ENCODE assay signal across 1 cellular context in genomic region chr11:2122222-2122906, GRCh38.
TF ChIP-seq lines count a peak whose summit lies in the region.

No MANE protein-coding gene starts in this region.

TF ChIP-seq in HepG2, 621 proteins besides CTCF, POLR2A, EP300 and RAD21 (continued from another document):
- TF ChIP-seq, protein P1, sequence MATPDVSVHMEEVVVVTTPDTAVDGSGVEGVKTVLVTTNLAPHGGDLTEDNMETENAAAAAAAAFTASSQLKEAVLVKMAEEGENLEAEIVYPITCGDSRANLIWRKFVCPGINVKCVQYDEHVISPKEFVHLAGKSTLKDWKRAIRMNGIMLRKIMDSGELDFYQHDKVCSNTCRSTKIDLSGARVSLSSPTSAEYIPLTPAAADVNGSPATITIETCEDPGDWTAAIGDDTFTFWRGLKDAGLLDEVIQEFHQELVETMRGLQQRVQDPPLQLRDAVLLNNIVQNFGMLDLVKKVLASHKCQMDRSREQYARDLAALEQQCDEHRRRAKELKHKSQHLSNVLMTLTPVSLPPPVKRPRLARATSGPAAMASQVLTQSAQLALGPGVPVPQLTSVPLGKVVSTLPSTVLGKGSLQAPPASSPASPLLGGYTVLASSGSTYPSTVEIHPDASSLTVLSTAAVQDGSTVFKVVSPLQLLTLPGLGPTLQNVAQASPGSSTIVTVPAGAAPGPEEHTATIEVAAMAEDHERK (CRISPR knock-in tag; IDR thresholded peaks at IDR 0.05; ENCODE audit: low read depth), result no peak
